12 cellular contexts compared by ENCODE assay signal in the genomic region with DNA sequence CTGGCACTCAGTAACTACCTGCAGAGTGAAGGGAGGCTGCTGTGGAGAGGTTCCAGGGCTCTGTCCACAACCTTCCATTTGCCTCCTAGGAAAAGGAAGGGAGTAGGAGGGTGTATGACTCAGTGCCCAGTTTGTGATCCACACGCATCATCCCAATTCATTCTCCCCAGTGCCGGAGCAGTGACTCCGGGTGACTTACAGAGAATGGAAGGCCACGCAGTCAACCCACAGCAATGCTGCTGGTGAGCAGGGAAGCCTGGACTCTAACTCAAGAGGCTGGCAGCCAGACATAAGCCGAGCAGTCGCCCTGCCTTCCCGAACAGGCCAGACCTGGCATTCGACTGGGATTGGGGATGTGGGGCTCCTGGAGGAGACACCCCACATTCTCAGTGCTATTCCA.
A peak's percentile ranks its signal among the peaks of the same experiment; 100 is the strongest.
DNase-seq lines count a peak whose midpoint lies in the region; ATAC-seq, FAIRE-seq and TF ChIP-seq lines count a peak whose summit lies in the region.
"Had no signal": no experiment of that assay in that cellular context is flagged by ENCODE, and none has a peak within 500 bp of the region (broad histone marks: within the 10 kb centered on the region; RNA-seq: fewer than 3 reads in every experiment).

No MANE protein-coding gene starts in this region.

- DNase-seq in COLO829 (ENCODE audit: low spot score) = peak; percentile 53
- DNase-seq in RCC 7860 (ENCODE audit: low spot score) = peak; percentile 51
- DNase-seq in H1 (ENCODE audit: low read depth in 1 of 2, low spot score in 2 of 2) = no peak
- DNase-seq in neuronal stem cell (ENCODE audit: low spot score) = no peak
- no peak for DNase-seq in NCI-H2029 treated with DMSO at 0.1 percent for 48 hours (lab: John Stamatoyannopoulos, UW)
- DNase-seq in activated CD4-positive, alpha-beta T cell treated with anti-CD3 and anti-CD28 coated beads, Interleukin-2, amount 10 ng/mL, durations not matched to agents 24 days and 14 days = no peak
- no peak for DNase-seq in gastrocnemius medialis
- DNase-seq in DMS53 treated with DMSO at 0.1 percent for 48 hours (lab: John Stamatoyannopoulos, UW; ENCODE audit: unreplicated experiment) = no peak
- DNase-seq: activated CD8-positive, alpha-beta memory T cell treated with anti-CD3 and anti-CD28 coated beads, Interleukin-2, amount 50 U/mL, for 4 hours; cerebellar nuclear complex; NCI-H526 treated with DMSO at 0.1 percent for 48 hours; T-helper 1 cell had no signal

- H3K18ac ChIP-seq in H1 (ENCODE audit: extremely low read depth, low read length) (no peak overlapping the region), neuronal stem cell (ENCODE audit: low read length) (no peak overlapping the region)

- H3K36me3 ChIP-seq in H1 (ENCODE audit: control insufficient read depth in 2 of 4, insufficient read depth in 4 of 4, low read length in 3 of 4) = no peaks in the 10 kb centered on the region
- H3K36me3 ChIP-seq in neuronal stem cell (replicated peaks in 1 of 2; ENCODE audit: control insufficient read depth in 2 of 2, insufficient read depth in 2 of 2, low read length in 2 of 2) = peaks cover 0 to 9% of the 10 kb centered on the region in 2 donors
- no peaks in the 10 kb centered on the region for H3K36me3 ChIP-seq in gastrocnemius medialis

- TF ChIP-seq CTCF in H1 (IDR thresholded peaks at IDR 0.05; ENCODE audit: control extremely low read depth in 1 of 3, insufficient read depth in 1 of 3, low read depth in 1 of 3, low read length in 3 of 3) (no peak), gastrocnemius medialis (IDR thresholded peaks at IDR 0.05 in 4 of 5, conservative IDR thresholded peaks at IDR 0.05 in 1 of 5) (no peak)

- H3K23ac ChIP-seq in H1 (ENCODE audit: insufficient read length) = no peak overlapping the region
- peak overlapping the region; percentile 5 for H3K23ac ChIP-seq in neuronal stem cell (ENCODE audit: low read depth, low read length, poor library complexity)

- H3K4me3 ChIP-seq in H1 (ENCODE audit: extremely low read depth in 1 of 4, insufficient read depth in 2 of 4, low read depth in 3 of 4, low read length in 4 of 4) = no peak overlapping the region
- H3K4me3 ChIP-seq in neuronal stem cell (ENCODE audit: low read length in 2 of 2) = no peak overlapping the region
- H3K4me3 ChIP-seq in gastrocnemius medialis = no peak overlapping the region

- H3K27ac ChIP-seq in H1 (ENCODE audit: low read depth, low read length) (no peak overlapping the region), neuronal stem cell (replicated peaks; ENCODE audit: low read length) (no peak overlapping the region), gastrocnemius medialis (no peak overlapping the region)

- H2BK12ac ChIP-seq in H1 (ENCODE audit: low read depth, low read length) (no peak overlapping the region), neuronal stem cell (ENCODE audit: low read length) (no peak overlapping the region)

- no peak for TF ChIP-seq RAD21 in H1 (IDR thresholded peaks at IDR 0.05 in 1 of 2, conservative IDR thresholded peaks at IDR 0.05 in 1 of 2; ENCODE audit: low read depth in 2 of 2, low read length in 2 of 2)

- H2BK5ac ChIP-seq in H1 (ENCODE audit: low read depth, low read length) (no peak overlapping the region), neuronal stem cell (ENCODE audit: low read length) (no peak overlapping the region)

- no peak overlapping the region for H2AFZ ChIP-seq in H1 (ENCODE audit: low read length)
- H2AFZ ChIP-seq in neuronal stem cell (ENCODE audit: low read length) = no peak overlapping the region

- H3K79me2 ChIP-seq in H1 (ENCODE audit: control insufficient read depth in 1 of 2, insufficient read depth in 2 of 2, low read length in 2 of 2) = no peaks in the 10 kb centered on the region

- TF ChIP-seq POLR2A in H1 (IDR thresholded peaks at IDR 0.05; ENCODE audit: control extremely low read depth in 1 of 2, low read depth in 2 of 2, low read length in 2 of 2) (no peak), gastrocnemius medialis (IDR thresholded peaks at IDR 0.05) (no peak)

- H2BK15ac ChIP-seq in H1 (ENCODE audit: low read length) (0 out of 2 replicates have a peak overlapping the region, but pooled peaks have one; percentile 29), neuronal stem cell (ENCODE audit: low read length) (peak overlapping the region; percentile 20)

- H3K9ac ChIP-seq in H1 (replicated peaks in 1 of 4; ENCODE audit: extremely low read depth in 1 of 4, low read depth in 3 of 4, low read length in 3 of 4) = no peak overlapping the region
- peak overlapping the region; percentile 25 for H3K9ac ChIP-seq in neuronal stem cell (ENCODE audit: low read depth, low read length, poor library complexity)

- in situ Hi-C loops in gastrocnemius medialis (cut with MboI; ENCODE audit: low sequenced_read_pairs in 4 of 4) = no loop called here

- H4K91ac ChIP-seq in H1 (replicated peaks; ENCODE audit: insufficient read length, low read length) (no peak overlapping the region), neuronal stem cell (ENCODE audit: low read depth, low read length, poor library complexity) (no peak overlapping the region)

- H3K4ac ChIP-seq in H1 (replicated peaks; ENCODE audit: insufficient read length, low read depth, low read length) (no peak overlapping the region), neuronal stem cell (ENCODE audit: low read length) (no peak overlapping the region)

- peaks cover 0 to 3% of the 10 kb centered on the region in 2 experiments for H4K20me1 ChIP-seq in H1 (replicated peaks in 1 of 2; ENCODE audit: control insufficient read depth in 1 of 2, insufficient read depth in 2 of 2, low read length in 2 of 2)

- peaks cover 9% of the 10 kb centered on the region for H3K4me1 Mint-ChIP-seq in activated CD4-positive, alpha-beta T cell treated with anti-CD3 and anti-CD28 coated beads, Interleukin-2, amount 10 ng/mL, durations not matched to agents 24 days and 14 days

- TF ChIP-seq EP300 in H1 (IDR thresholded peaks at IDR 0.05; ENCODE audit: borderline replicate concordance in 1 of 2, low read depth in 2 of 2, low read length in 2 of 2) = no peak

- FAIRE-seq in RCC 7860 (lab: Jason Lieb, UNC) (no peak), H1 (lab: Jason Lieb, UNC) (no peak)

- H2BK120ac ChIP-seq in H1 (replicated peaks; ENCODE audit: low read depth, low read length) (no peak overlapping the region), neuronal stem cell (ENCODE audit: low read depth, low read length) (no peak overlapping the region)

- no peaks in the 10 kb centered on the region for H3K36me3 Mint-ChIP-seq in activated CD4-positive, alpha-beta T cell treated with anti-CD3 and anti-CD28 coated beads, Interleukin-2, amount 10 ng/mL, durations not matched to agents 24 days and 14 days (ENCODE audit: low read depth)

- CTCF ChIA-PET in H1 (lab: Charles Lee; ENCODE audit: partially characterized antibody) = interaction anchor here (0.5 to 13.5 kb wide), 13 partner anchors 7 to 167 kb away, joined by 3 to 199 read pairs (median 21); partner anchors contain the start of gene SH3PXD2A

- H2AK5ac ChIP-seq in H1 (ENCODE audit: low read depth, low read length) (no peak overlapping the region), neuronal stem cell (ENCODE audit: low read depth, low read length) (no peak overlapping the region)

- no peaks in the 10 kb centered on the region for H3K9me3 Mint-ChIP-seq in activated CD4-positive, alpha-beta T cell treated with anti-CD3 and anti-CD28 coated beads, Interleukin-2, amount 10 ng/mL, durations not matched to agents 24 days and 14 days

- ATAC-seq in gastrocnemius medialis = no peak

- H2BK20ac ChIP-seq in H1 (ENCODE audit: low read length) = no peak overlapping the region

- WGBS in H1 (ENCODE audit: extremely low coverage in 1 of 2, insufficient coverage in 1 of 2, insufficient read length in 1 of 2, insufficient replicate concordance in 2 of 2, low coverage in 1 of 2, low lambda C conversion rate in 2 of 2, missing lambda C conversion rate in 1 of 2), 2 experiments = 90% methylated on average over 8 of the region's 8 CpGs; no CpG with 5 or more reads in 1 of the 2 experiments
- WGBS in neuronal stem cell (ENCODE audit: extremely low coverage in 2 of 2, insufficient read length in 2 of 2, insufficient replicate concordance in 1 of 2), 2 donors = no CpG with 5 or more reads among the region's 8 CpGs

- H3K4me2 ChIP-seq in H1 (ENCODE audit: insufficient read depth in 1 of 2, low read depth in 2 of 2, low read length in 2 of 2) = no peak overlapping the region
- H3K4me2 ChIP-seq in neuronal stem cell (ENCODE audit: insufficient read depth, low read length, poor library complexity, severe bottlenecking) = no peak overlapping the region

- H4K8ac ChIP-seq in H1 (ENCODE audit: extremely low read depth, insufficient read depth, low read length) (no peak overlapping the region), neuronal stem cell (ENCODE audit: low read depth, low read length) (no peak overlapping the region)

- no peak overlapping the region for H4K5ac ChIP-seq in H1 (ENCODE audit: insufficient read length, low read depth, low read length)

- no peak overlapping the region for H3K56ac ChIP-seq in H1 (replicated peaks; ENCODE audit: insufficient read length, low read depth, low read length)

- H3K4me1 ChIP-seq in H1 (replicated peaks in 1 of 4; ENCODE audit: control insufficient read depth in 3 of 4, insufficient read depth in 4 of 4, low read length in 3 of 4) = peaks cover 0 to 3% (median 1%) of the 10 kb centered on the region in 4 experiments; a peak in 2 of 7 replicates
- H3K4me1 ChIP-seq in neuronal stem cell (ENCODE audit: control insufficient read depth in 2 of 2, insufficient read depth in 1 of 2, low read depth in 1 of 2, low read length in 2 of 2) = peaks cover 0 to 2% of the 10 kb centered on the region in 2 donors
- H3K4me1 ChIP-seq in gastrocnemius medialis = no peaks in the 10 kb centered on the region

- H3K27me3 Mint-ChIP-seq in activated CD4-positive, alpha-beta T cell treated with anti-CD3 and anti-CD28 coated beads, Interleukin-2, amount 10 ng/mL, durations not matched to agents 24 days and 14 days = no peaks in the 10 kb centered on the region

- no peak overlapping the region for H3K4me3 Mint-ChIP-seq in activated CD4-positive, alpha-beta T cell treated with anti-CD3 and anti-CD28 coated beads, Interleukin-2, amount 10 ng/mL, durations not matched to agents 24 days and 14 days

- H3K14ac ChIP-seq in H1 (ENCODE audit: insufficient read length) (no peak overlapping the region), neuronal stem cell (ENCODE audit: low read length) (no peak overlapping the region)

- POLR2A ChIA-PET in H1 (lab: Charles Lee; ENCODE audit: partially characterized antibody) = interaction anchor here (0.8 kb wide), 2 partner anchors 11 to 146 kb away, joined by 3 read pairs; no protein-coding TSS in a partner anchor

- intact Hi-C loops in activated CD4-positive, alpha-beta T cell treated with anti-CD3 and anti-CD28 coated beads, Interleukin-2, amount 10 ng/mL, durations not matched to agents 24 days and 14 days (cut with micrococcal nuclease) = no loop called here
- intact Hi-C loops in gastrocnemius medialis (cut with DNase I; ENCODE audit: low total_unique reads) = no loop called here

- H3K27me3 ChIP-seq in H1 (replicated peaks in 1 of 4; ENCODE audit: control insufficient read depth in 3 of 4, extremely low read depth in 1 of 4, insufficient read depth in 3 of 4, low read length in 3 of 4) (no peaks in the 10 kb centered on the region), neuronal stem cell (ENCODE audit: control insufficient read depth in 3 of 3, insufficient read depth in 3 of 3, low read depth in 1 of 3, low read length in 3 of 3) (no peaks in the 10 kb centered on the region), gastrocnemius medialis (no peaks in the 10 kb centered on the region)

- H3K9me3 ChIP-seq in H1 (ENCODE audit: insufficient read depth in 2 of 2, low read depth in 1 of 2, low read length in 1 of 2) (no peaks in the 10 kb centered on the region), neuronal stem cell (replicated peaks in 1 of 2; ENCODE audit: control insufficient read depth in 2 of 2, insufficient read depth in 1 of 2, low read depth in 1 of 2, low read length in 2 of 2) (no peaks in the 10 kb centered on the region), gastrocnemius medialis (no peaks in the 10 kb centered on the region)

- H3K23me2 ChIP-seq in H1 (ENCODE audit: low read depth, low read length) = no peaks in the 10 kb centered on the region; the same call in 1 of the 2 replicates

- no peak overlapping the region for H3K27ac Mint-ChIP-seq in activated CD4-positive, alpha-beta T cell treated with anti-CD3 and anti-CD28 coated beads, Interleukin-2, amount 10 ng/mL, durations not matched to agents 24 days and 14 days

- H3K79me1 ChIP-seq in H1 (ENCODE audit: low read depth, low read length) (no peaks in the 10 kb centered on the region), neuronal stem cell (ENCODE audit: low read depth, low read length) (no peaks in the 10 kb centered on the region)

Comparison
In these comparisons a context has a peak if more than half of its experiments do, and no peak if none do; other contexts are left out.
1. DNase-seq: peak in COLO829 (single experiment) and RCC 7860 (single experiment); none in H1 (0 of 2), neuronal stem cell (single experiment), NCI-H2029 treated with DMSO at 0.1 percent for 48 hours (single experiment), activated CD4-positive, alpha-beta T cell treated with anti-CD3 and anti-CD28 coated beads, Interleukin-2, amount 10 ng/mL, durations not matched to agents 24 days and 14 days (single experiment), gastrocnemius medialis (0 of 2) and DMS53 treated with DMSO at 0.1 percent for 48 hours (single experiment).